In the genomic region with DNA sequence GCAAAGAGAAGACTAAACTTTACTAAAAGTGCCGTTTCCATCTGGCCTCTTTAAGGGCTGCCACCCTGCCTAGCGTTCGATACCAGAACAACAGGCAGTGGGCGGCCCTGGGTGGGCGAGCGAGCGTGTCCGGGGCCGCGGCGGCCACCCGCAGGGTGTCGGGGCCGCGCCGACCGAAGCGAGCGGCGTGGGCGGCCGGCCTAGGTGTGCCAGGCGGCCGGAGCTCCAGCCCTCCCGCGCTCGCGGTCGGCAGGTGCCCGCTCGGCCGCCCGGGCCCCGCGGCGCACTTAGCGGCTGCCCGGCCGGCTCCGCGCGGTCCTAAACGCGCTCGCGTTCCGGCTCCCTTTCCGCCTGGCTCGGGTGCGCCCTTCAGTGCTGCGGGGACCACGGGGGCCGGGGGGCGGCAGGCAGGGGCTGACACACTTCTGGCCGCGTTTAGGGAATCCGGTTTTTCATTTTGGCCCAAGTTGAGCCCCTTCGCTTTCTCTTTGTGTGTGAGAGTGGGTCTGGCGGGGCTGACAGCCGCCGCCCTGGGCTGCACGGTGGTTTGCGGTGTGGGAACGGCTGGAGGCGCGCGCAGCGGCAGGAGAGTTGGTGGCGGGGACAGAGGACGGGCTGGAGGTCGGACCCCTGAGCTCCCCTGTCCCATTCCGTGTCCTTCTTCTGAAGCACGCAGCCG, we compare ENCODE assay signal across 1 cellular context.
TF ChIP-seq lines count a peak whose summit lies in the region.

No MANE protein-coding gene starts in this region.

TF ChIP-seq in GM23338, 12 proteins besides CTCF, POLR2A, EP300 and RAD21 (continued from another document):
- TF ChIP-seq, protein P1, sequence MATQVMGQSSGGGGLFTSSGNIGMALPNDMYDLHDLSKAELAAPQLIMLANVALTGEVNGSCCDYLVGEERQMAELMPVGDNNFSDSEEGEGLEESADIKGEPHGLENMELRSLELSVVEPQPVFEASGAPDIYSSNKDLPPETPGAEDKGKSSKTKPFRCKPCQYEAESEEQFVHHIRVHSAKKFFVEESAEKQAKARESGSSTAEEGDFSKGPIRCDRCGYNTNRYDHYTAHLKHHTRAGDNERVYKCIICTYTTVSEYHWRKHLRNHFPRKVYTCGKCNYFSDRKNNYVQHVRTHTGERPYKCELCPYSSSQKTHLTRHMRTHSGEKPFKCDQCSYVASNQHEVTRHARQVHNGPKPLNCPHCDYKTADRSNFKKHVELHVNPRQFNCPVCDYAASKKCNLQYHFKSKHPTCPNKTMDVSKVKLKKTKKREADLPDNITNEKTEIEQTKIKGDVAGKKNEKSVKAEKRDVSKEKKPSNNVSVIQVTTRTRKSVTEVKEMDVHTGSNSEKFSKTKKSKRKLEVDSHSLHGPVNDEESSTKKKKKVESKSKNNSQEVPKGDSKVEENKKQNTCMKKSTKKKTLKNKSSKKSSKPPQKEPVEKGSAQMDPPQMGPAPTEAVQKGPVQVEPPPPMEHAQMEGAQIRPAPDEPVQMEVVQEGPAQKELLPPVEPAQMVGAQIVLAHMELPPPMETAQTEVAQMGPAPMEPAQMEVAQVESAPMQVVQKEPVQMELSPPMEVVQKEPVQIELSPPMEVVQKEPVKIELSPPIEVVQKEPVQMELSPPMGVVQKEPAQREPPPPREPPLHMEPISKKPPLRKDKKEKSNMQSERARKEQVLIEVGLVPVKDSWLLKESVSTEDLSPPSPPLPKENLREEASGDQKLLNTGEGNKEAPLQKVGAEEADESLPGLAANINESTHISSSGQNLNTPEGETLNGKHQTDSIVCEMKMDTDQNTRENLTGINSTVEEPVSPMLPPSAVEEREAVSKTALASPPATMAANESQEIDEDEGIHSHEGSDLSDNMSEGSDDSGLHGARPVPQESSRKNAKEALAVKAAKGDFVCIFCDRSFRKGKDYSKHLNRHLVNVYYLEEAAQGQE (IDR thresholded peaks at IDR 0.05; ENCODE audit: unreplicated experiment) = no peak
- TF ChIP-seq ZNF331 (CRISPR knock-in tag; IDR thresholded peaks at IDR 0.05; ENCODE audit: low read depth) = no peak
- TF ChIP-seq, protein P2, sequence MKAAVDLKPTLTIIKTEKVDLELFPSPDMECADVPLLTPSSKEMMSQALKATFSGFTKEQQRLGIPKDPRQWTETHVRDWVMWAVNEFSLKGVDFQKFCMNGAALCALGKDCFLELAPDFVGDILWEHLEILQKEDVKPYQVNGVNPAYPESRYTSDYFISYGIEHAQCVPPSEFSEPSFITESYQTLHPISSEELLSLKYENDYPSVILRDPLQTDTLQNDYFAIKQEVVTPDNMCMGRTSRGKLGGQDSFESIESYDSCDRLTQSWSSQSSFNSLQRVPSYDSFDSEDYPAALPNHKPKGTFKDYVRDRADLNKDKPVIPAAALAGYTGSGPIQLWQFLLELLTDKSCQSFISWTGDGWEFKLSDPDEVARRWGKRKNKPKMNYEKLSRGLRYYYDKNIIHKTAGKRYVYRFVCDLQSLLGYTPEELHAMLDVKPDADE (IDR thresholded peaks at IDR 0.05) = no peak
